9 cellular contexts compared by ENCODE assay signal in the genomic region with DNA sequence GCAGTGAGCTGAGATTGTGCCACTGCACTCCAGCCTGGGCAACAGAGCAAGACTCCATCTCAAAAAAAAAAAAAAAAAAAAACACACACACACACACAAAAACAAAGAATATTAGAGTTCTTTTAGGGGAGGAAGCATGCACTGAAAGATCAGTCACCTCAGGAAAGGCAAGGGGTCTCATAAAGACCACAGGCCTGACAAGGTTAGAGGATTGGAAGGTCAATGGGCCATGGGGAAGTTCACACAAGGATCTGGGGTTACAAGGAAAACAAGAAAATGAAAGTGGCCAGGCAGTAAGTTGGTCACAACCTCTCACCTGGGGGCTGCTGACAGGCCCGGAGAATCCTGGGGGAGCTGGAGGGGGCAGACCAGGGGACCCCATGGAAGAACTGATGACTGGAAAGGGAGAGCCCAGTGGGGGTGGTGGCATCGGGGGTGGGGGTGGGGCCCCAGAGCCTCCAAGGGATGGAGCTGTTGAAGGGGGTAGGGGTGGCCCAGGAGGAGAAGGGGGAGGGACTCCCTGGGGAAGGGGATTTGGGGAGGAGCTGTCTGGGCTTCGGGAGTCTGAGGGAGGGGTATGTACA. TPM values are rescaled to one million over a fixed set of nuclear protein-coding genes. Genes with fewer than 3 reads are reported as not detected.
DNase-seq lines count a peak whose midpoint lies in the region; ATAC-seq and TF ChIP-seq lines count a peak whose summit lies in the region.
"Had no signal": no experiment of that assay in that cellular context is flagged by ENCODE, and none has a peak within 500 bp of the region (broad histone marks: within the 10 kb centered on the region; RNA-seq: fewer than 3 reads in every experiment).

No MANE protein-coding gene starts in this region.

- peak overlapping the region; percentile 99 for H3K4me3 Mint-ChIP-seq in memory B cell

- WGBS in heart right ventricle, 2 donors: 32% methylated on average over 3 of the region's 3 CpGs

- H3K4me1 ChIP-seq in heart right ventricle: peaks cover 24 to 66% (median 55%) of the 10 kb centered on the region in 9 donors
- H3K4me1 ChIP-seq in uterus: peaks cover 10% of the 10 kb centered on the region in 2 donors

- no peaks in the 10 kb centered on the region for H3K9me3 Mint-ChIP-seq in memory B cell

- no peaks in the 10 kb centered on the region for H3K27me3 ChIP-seq in heart right ventricle
- no peaks in the 10 kb centered on the region for H3K27me3 ChIP-seq in uterus

- H3K4me1 Mint-ChIP-seq in memory B cell: peaks cover 49% of the 10 kb centered on the region

- H3K36me3 Mint-ChIP-seq in memory B cell: peaks cover 43% of the 10 kb centered on the region

- H3K27ac Mint-ChIP-seq in memory B cell: peak overlapping the region; percentile 77

- ATAC-seq in heart right ventricle: no peak
- ATAC-seq in left ventricle myocardium superior: no peak
- no peak for ATAC-seq in memory B cell (ENCODE audit: low read depth)
- no peak for ATAC-seq in HG03095 (IDR thresholded peaks at IDR 0.05; ENCODE audit: unreplicated experiment)
- no peak for ATAC-seq in HG02798 (IDR thresholded peaks at IDR 0.05; ENCODE audit: poor library complexity, unreplicated experiment)

- H3K27me3 Mint-ChIP-seq in memory B cell: no peaks in the 10 kb centered on the region

- H3K4me3 ChIP-seq in heart right ventricle (peak overlapping the region in 9 of 10 donors; percentile 56 to 97 (median 78)), astrocyte of the cerebellum (ENCODE audit: low read depth, low read length) (peak overlapping the region; percentile 79), uterus (peak overlapping the region; percentile 72 to 89)

- DNase-seq in heart right ventricle (no peak), left ventricle myocardium superior (no peak), astrocyte of the cerebellum (ENCODE audit: low read depth) (no peak), memory B cell (ENCODE audit: low spot score in 2 of 2) (no peak), uterus (no peak), NCI-H748 (lab: John Stamatoyannopoulos, UW; ENCODE audit: unreplicated experiment) (no peak)
- DNase-seq: T1000 had no signal

- intact Hi-C loops in heart right ventricle (cut with DNase I): loop anchor here in 7 of 10 donors (2.0 to 5.0 kb wide), 3 partner anchors 37 to 232 kb away; a partner anchor contains a TSS
- intact Hi-C loops in left ventricle myocardium superior (cut with micrococcal nuclease): no loop called here
- intact Hi-C loops in uterus (cut with DNase I; ENCODE audit: low total_unique reads): no loop called here

- H3K36me3 ChIP-seq in heart right ventricle (peaks cover 0 to 68% (median 43%) of the 10 kb centered on the region in 9 donors), uterus (no peaks in the 10 kb centered on the region)

- no peaks in the 10 kb centered on the region for H3K9me3 ChIP-seq in heart right ventricle
- H3K9me3 ChIP-seq in uterus: no peaks in the 10 kb centered on the region

- in situ Hi-C loops in astrocyte of the cerebellum (cut with HindIII; ENCODE audit: low sequenced_read_pairs): no loop called here

- H3K27ac ChIP-seq in heart right ventricle (peak overlapping the region in 9 of 10 donors; percentile 94 to 99 (median 99)), uterus (peak overlapping the region in 1 of 2 donors; percentile 96)

- TF ChIP-seq POLR2A in uterus (IDR thresholded peaks at IDR 0.05): no peak

- TF ChIP-seq CTCF in heart right ventricle (IDR thresholded peaks at IDR 0.05): no peak
- TF ChIP-seq CTCF in astrocyte of the cerebellum (IDR thresholded peaks at IDR 0.05; ENCODE audit: low read depth, low read length, missing control alignments): no peak
- no peak for TF ChIP-seq CTCF in uterus (IDR thresholded peaks at IDR 0.05)

RNA-seq across cellular contexts. Expression of a gene that starts 1.5 kb away (rescaled TPM):
- total RNA-seq in heart right ventricle (10 to 100 TPM; 29.7 to 39.1 (median 33.2) TPM), left ventricle myocardium superior (41.2 TPM), uterus (10 to 100 TPM; 28.6 to 71.0 (median 34.0) TPM)
- 10 to 100 TPM; 22.2 to 40.7 TPM for polyA plus RNA-seq in heart right ventricle

RNA-seq across cellular contexts. Expression of a gene that starts 1.7 kb away (rescaled TPM):
- total RNA-seq in heart right ventricle (100 to 1,000 TPM in 1 of 10 donors, 10 to 100 TPM in 9; 44.8 to 104 (median 53.1) TPM), left ventricle myocardium superior (47.7 TPM), uterus (10 to 100 TPM; 53.8 to 87.8 (median 57.5) TPM)
- polyA plus RNA-seq in heart right ventricle: 100 to 1,000 TPM in 1 of 2 donors, 10 to 100 TPM in 1; 25.8 to 178 TPM

RNA-seq across cellular contexts. Expression of a gene that starts 5.5 kb away (rescaled TPM):
- total RNA-seq in heart right ventricle (10 to 100 TPM; 17.6 to 25.5 (median 23.0) TPM), left ventricle myocardium superior (24.8 TPM), uterus (10 to 100 TPM in 1 of 4 donors, 1 to 10 TPM in 2, not detected in 1; 2.6 to 11.3 (median 5.8) TPM)
- polyA plus RNA-seq in heart right ventricle: 10 to 100 TPM in 1 of 2 donors, 1 to 10 TPM in 1; 7.4 to 15.1 TPM

RNA-seq across cellular contexts. Expression of a gene that starts 6.7 kb away (rescaled TPM):
- total RNA-seq in heart right ventricle (1 to 10 TPM in 3 of 10 donors, under 1 TPM in 7; 0.52 to 3.9 (median 0.94) TPM), left ventricle myocardium superior (1.9 TPM), uterus (1 to 10 TPM in 2 of 4 donors, under 1 TPM in 2; under 0.01 to 2.6 (median 1.0) TPM)
- polyA plus RNA-seq in heart right ventricle: 1 to 10 TPM in 1 of 2 donors, under 1 TPM in 1; 0.55 to 8.7 TPM

RNA-seq across cellular contexts. Expression of a gene that starts 9.4 kb away (rescaled TPM):
- total RNA-seq in heart right ventricle: 10 to 100 TPM; 26.5 to 32.1 (median 28.0) TPM
- 10 to 100 TPM; 28.6 to 35.1 TPM for polyA plus RNA-seq in heart right ventricle
- total RNA-seq in left ventricle myocardium superior: 30.1 TPM
- total RNA-seq in uterus: 10 to 100 TPM in 3 of 4 donors, 1 to 10 TPM in 1; 1.8 to 66.9 (median 30.1) TPM

Comparison
In these comparisons a context has a peak if more than half of its experiments do, and no peak if none do; other contexts are left out.
1. intact Hi-C loops: an anchor here in heart right ventricle (2.0 to 5.0 kb wide); none called in left ventricle myocardium superior and uterus.